In genomic region chr12:119964876-119965275, GRCh38 we compare ENCODE assay signal across 33 cellular contexts.
"Had no signal": no experiment of that assay in that cellular context is flagged by ENCODE, and none has a peak within 500 bp of the region (broad histone marks: within the 10 kb centered on the region; RNA-seq: fewer than 3 reads in every experiment).

No MANE protein-coding gene starts in this region.

- H3K36me3 ChIP-seq: adrenal gland, cardiac muscle cell had no signal

- FAIRE-seq: astrocyte, bronchial epithelial cell, TTC549 had no signal

- H3K4me3 ChIP-seq: adrenal gland, cardiac muscle cell had no signal

- H3K9me3 ChIP-seq: adrenal gland had no signal

- ATAC-seq: activated CD8-positive, alpha-beta T cell treated with anti-CD3 and anti-CD28 coated beads for 36 hours; activated naive CD4-positive, alpha-beta T cell treated with anti-CD3 and anti-CD28 coated beads, Interleukin-2, amount 50 U/mL, for 72 hours; activated T-cell treated with anti-CD3 and anti-CD28 coated beads, Interleukin-2, amount 50 U/mL, for 4 hours; activated T-cell treated with anti-CD3 and anti-CD28 coated beads, Interleukin-2, amount 50 U/mL, for 72 hours; activated T-helper 17 cell treated with anti-CD3 and anti-CD28 coated beads, Interleukin-2, amount 50 U/mL, for 72 hours had no signal

- H3K27me3 ChIP-seq: adrenal gland had no signal

- DNase-seq: activated B cell treated with CpG ODN at 0.5 μM for 24 hours; activated CD4-positive, alpha-beta memory T cell treated with anti-CD3 and anti-CD28 coated beads for 36 hours; activated CD4-positive, alpha-beta T cell treated with anti-CD3 and anti-CD28 coated beads for 4 hours; activated CD4-positive, alpha-beta T cell treated with anti-CD3 and anti-CD28 coated beads, Interleukin-2, amount 10 ng/mL, durations not matched to agents 24 days and 14 days; activated CD4-positive, alpha-beta T cell treated with anti-CD3 and anti-CD28 coated beads, Interleukin-2, amount 50 U/mL, for 1 hour; activated CD4-positive, alpha-beta T cell treated with anti-CD3 and anti-CD28 coated beads, Interleukin-2, amount 50 U/mL, for 4 hours; activated CD4-positive, CD25-positive, alpha-beta regulatory T cell treated with anti-CD3 and anti-CD28 coated beads, Interleukin-2, amount 50 U/mL, for 72 hours; activated CD8-positive, alpha-beta memory T cell treated with anti-CD3 and anti-CD28 coated beads, Interleukin-2, amount 50 U/mL, for 4 hours; activated CD8-positive, alpha-beta T cell treated with anti-CD3 and anti-CD28 coated beads for 36 hours; activated effector memory CD4-positive, alpha-beta T cell treated with anti-CD3 and anti-CD28 coated beads, Interleukin-2, amount 50 U/mL, for 16 hours; activated gamma-delta T cell treated with Interleukin-2 at 50 U/mL for 16 hours; activated naive CD4-positive, alpha-beta T cell; activated naive CD4-positive, alpha-beta T cell treated with anti-CD3 and anti-CD28 coated beads for 36 hours; activated naive CD4-positive, alpha-beta T cell treated with anti-CD3 and anti-CD28 coated beads, Interleukin-2, amount 50 U/mL, for 16 hours; activated naive CD8-positive, alpha-beta T cell treated with anti-CD3 and anti-CD28 coated beads for 36 hours; activated T-cell treated with anti-CD3 and anti-CD28 coated beads for 4 hours; activated T-cell treated with anti-CD3 and anti-CD28 coated beads, Interleukin-2, amount 50 U/mL, for 1 hour; activated T-cell treated with anti-CD3 and anti-CD28 coated beads, Interleukin-2, amount 50 U/mL, for 4 hours; activated T-cell treated with anti-CD3 and anti-CD28 coated beads, Interleukin-2, amount 50 U/mL, for 72 hours; adrenal gland; amniotic stem cell; aorta; caudate nucleus; SW 1271; T-helper 1 cell; T-helper 9 cell had no signal

- H3K4me1 ChIP-seq: adrenal gland had no signal

- H3K27ac ChIP-seq: adrenal gland, cardiac muscle cell, VCaP had no signal
